Comparison of ENCODE assay signal across 9 cellular contexts in genomic region chr22:37538590-37539357, GRCh38. TPM values are rescaled to one million over a fixed set of nuclear protein-coding genes. Genes with fewer than 3 reads are reported as not detected.
DNase-seq lines count a peak whose midpoint lies in the region; ATAC-seq, FAIRE-seq and TF ChIP-seq lines count a peak whose summit lies in the region.
"Had no signal": no experiment of that assay in that cellular context is flagged by ENCODE, and none has a peak within 500 bp of the region (broad histone marks: within the 10 kb centered on the region; RNA-seq: fewer than 3 reads in every experiment).

No MANE protein-coding gene starts in this region.

- 6 to 20% methylated on average over 10 to 18 of the region's 20 CpGs for WGBS in esophagus squamous epithelium, 2 donors

- no peaks in the 10 kb centered on the region for H3K9me3 ChIP-seq in esophagus squamous epithelium

- no peaks in the 10 kb centered on the region for H4K20me1 ChIP-seq in KMS-11 (ENCODE audit: insufficient read depth)

- TF ChIP-seq POLR2A in esophagus squamous epithelium (IDR thresholded peaks at IDR 0.05) = no peak

- H3K4me1 ChIP-seq in KMS-11 (ENCODE audit: low read depth, poor library complexity, severe bottlenecking) = peaks cover 36% of the 10 kb centered on the region
- H3K4me1 ChIP-seq in esophagus squamous epithelium = peaks cover 0 to 48% (median 22%) of the 10 kb centered on the region in 3 donors

- H3K9me3 Mint-ChIP-seq in Calu3 (ENCODE audit: low read depth, unreplicated experiment) = no peaks in the 10 kb centered on the region
- no peaks in the 10 kb centered on the region for H3K9me3 Mint-ChIP-seq in activated T-cell treated with anti-CD3 and anti-CD28 coated beads, Interleukin-2, amount 50 U/mL, for 4 hours
- no peaks in the 10 kb centered on the region for H3K9me3 Mint-ChIP-seq in natural killer cell treated with Interleukin-12 subunit alpha and Interleukin-12 subunit beta and Interleukin-15 and Interleukin-18, amount 100 ng/mL, for 72 hours
- H3K9me3 Mint-ChIP-seq in stimulated activated naive B cell treated with anti-CD40 and anti-IgM and Interleukin-4, amounts not matched to agents 10 μg/mL and 1 μg/mL and 100 μg/mL, for 72 hours = no peaks in the 10 kb centered on the region

- peaks cover 25% of the 10 kb centered on the region for H3K36me3 Mint-ChIP-seq in Calu3 (ENCODE audit: insufficient read depth, unreplicated experiment)
- no peaks in the 10 kb centered on the region for H3K36me3 Mint-ChIP-seq in activated T-cell treated with anti-CD3 and anti-CD28 coated beads, Interleukin-2, amount 50 U/mL, for 4 hours (ENCODE audit: insufficient read depth)
- H3K36me3 Mint-ChIP-seq in natural killer cell treated with Interleukin-12 subunit alpha and Interleukin-12 subunit beta and Interleukin-15 and Interleukin-18, amount 100 ng/mL, for 72 hours = no peaks in the 10 kb centered on the region
- H3K36me3 Mint-ChIP-seq in stimulated activated naive B cell treated with anti-CD40 and anti-IgM and Interleukin-4, amounts not matched to agents 10 μg/mL and 1 μg/mL and 100 μg/mL, for 72 hours = no peaks in the 10 kb centered on the region

- no peaks in the 10 kb centered on the region for H3K27me3 Mint-ChIP-seq in Calu3 (ENCODE audit: unreplicated experiment)
- peaks cover 18% of the 10 kb centered on the region for H3K27me3 Mint-ChIP-seq in activated T-cell treated with anti-CD3 and anti-CD28 coated beads, Interleukin-2, amount 50 U/mL, for 4 hours (ENCODE audit: low read depth)
- peaks cover 16 to 20% of the 10 kb centered on the region in 2 donors for H3K27me3 Mint-ChIP-seq in natural killer cell treated with Interleukin-12 subunit alpha and Interleukin-12 subunit beta and Interleukin-15 and Interleukin-18, amount 100 ng/mL, for 72 hours
- peaks cover 14 to 20% of the 10 kb centered on the region in 2 donors for H3K27me3 Mint-ChIP-seq in stimulated activated naive B cell treated with anti-CD40 and anti-IgM and Interleukin-4, amounts not matched to agents 10 μg/mL and 1 μg/mL and 100 μg/mL, for 72 hours

- BruUV-seq in Calu3 (replicated peaks; lab: Mats Ljungman, UMichigan) = no TSS peak

- no peak overlapping the region for H3K4me3 ChIP-seq in KMS-11 (IDR thresholded peaks at IDR 0.05; ENCODE audit: insufficient read depth, low read depth, low read length)
- H3K4me3 ChIP-seq in esophagus squamous epithelium = no peak overlapping the region

- H3K4me2 ChIP-seq in KMS-11 = peak overlapping the region; percentile 52; the same call in 1 of the 2 replicates

- peaks cover 48% of the 10 kb centered on the region for H3K4me1 Mint-ChIP-seq in Calu3 (ENCODE audit: low read depth, unreplicated experiment)
- H3K4me1 Mint-ChIP-seq in activated T-cell treated with anti-CD3 and anti-CD28 coated beads, Interleukin-2, amount 50 U/mL, for 4 hours (ENCODE audit: low read depth) = peaks cover 32% of the 10 kb centered on the region
- H3K4me1 Mint-ChIP-seq in natural killer cell treated with Interleukin-12 subunit alpha and Interleukin-12 subunit beta and Interleukin-15 and Interleukin-18, amount 100 ng/mL, for 72 hours (ENCODE audit: low read depth in 2 of 2) = peaks cover 37 to 47% of the 10 kb centered on the region in 2 donors
- H3K4me1 Mint-ChIP-seq in stimulated activated naive B cell treated with anti-CD40 and anti-IgM and Interleukin-4, amounts not matched to agents 10 μg/mL and 1 μg/mL and 100 μg/mL, for 72 hours = peaks cover 22 to 46% of the 10 kb centered on the region in 2 donors

- peak overlapping the region; percentile 5 for H3K4me3 Mint-ChIP-seq in Calu3 (ENCODE audit: low read depth, unreplicated experiment)
- H3K4me3 Mint-ChIP-seq in activated T-cell treated with anti-CD3 and anti-CD28 coated beads, Interleukin-2, amount 50 U/mL, for 4 hours = no peak overlapping the region
- H3K4me3 Mint-ChIP-seq in natural killer cell treated with Interleukin-12 subunit alpha and Interleukin-12 subunit beta and Interleukin-15 and Interleukin-18, amount 100 ng/mL, for 72 hours = peak overlapping the region; percentile 76
- peak overlapping the region; percentile 27 to 28 for H3K4me3 Mint-ChIP-seq in stimulated activated naive B cell treated with anti-CD40 and anti-IgM and Interleukin-4, amounts not matched to agents 10 μg/mL and 1 μg/mL and 100 μg/mL, for 72 hours

- H2AFZ ChIP-seq in KMS-11 (ENCODE audit: low read depth) = peak overlapping the region; percentile 55

- TF ChIP-seq CTCF in Calu3 (IDR thresholded peaks at IDR 0.05; ENCODE audit: unreplicated experiment) (peak; percentile 97), KMS-11 (conservative IDR thresholded peaks at IDR 0.05; ENCODE audit: low read depth, low read length) (peak; percentile 93), esophagus squamous epithelium (IDR thresholded peaks at IDR 0.05) (peak; percentile 91 to 99 (median 98))

- H3K36me3 ChIP-seq in KMS-11 (ENCODE audit: insufficient read depth) (no peaks in the 10 kb centered on the region), esophagus squamous epithelium (no peaks in the 10 kb centered on the region)

- intact Hi-C loops in Calu3 (cut with micrococcal nuclease; ENCODE audit: unreplicated experiment) = loop anchor here (2.0 kb wide), 1 partner anchor 54 kb away; no protein-coding TSS in a partner anchor
- intact Hi-C loops in esophagus squamous epithelium (cut with DNase I) = loop anchor here (5.0 kb wide), 1 partner anchor 34 kb away; no protein-coding TSS in a partner anchor

- H3K27me3 ChIP-seq in KMS-11 (ENCODE audit: insufficient read depth, low read depth) = peaks cover 4% of the 10 kb centered on the region; the same call in 1 of the 2 replicates
- H3K27me3 ChIP-seq in esophagus squamous epithelium = no peaks in the 10 kb centered on the region

- peak; percentile 61 for ATAC-seq in GM21526 (IDR thresholded peaks at IDR 0.05; ENCODE audit: low FRiP score, unreplicated experiment)
- ATAC-seq in activated T-cell treated with anti-CD3 and anti-CD28 coated beads, Interleukin-2, amount 50 U/mL, for 4 hours = peak; percentile 97
- ATAC-seq in natural killer cell treated with Interleukin-12 subunit alpha and Interleukin-12 subunit beta and Interleukin-15 and Interleukin-18, amount 100 ng/mL, for 72 hours = peak; percentile 96
- ATAC-seq in stimulated activated naive B cell treated with anti-CD40 and anti-IgM and Interleukin-4, amounts not matched to agents 10 μg/mL and 1 μg/mL and 100 μg/mL, for 72 hours (replicated peaks) = peak; percentile 94 to 97

- H3K9ac ChIP-seq in KMS-11 = no peak overlapping the region

- DNase-seq in Calu3 (peak; percentile 97), RCC 7860 (ENCODE audit: low spot score) (peak; percentile 81), esophagus squamous epithelium (lab: John Stamatoyannopoulos, UW) (peak; percentile 36)
- DNase-seq in activated T-cell treated with anti-CD3 and anti-CD28 coated beads, Interleukin-2, amount 50 U/mL, for 4 hours = peak; percentile 86
- peak; percentile 90 for DNase-seq in natural killer cell treated with Interleukin-12 subunit alpha and Interleukin-12 subunit beta and Interleukin-15 and Interleukin-18, amount 100 ng/mL, for 72 hours (ENCODE audit: low spot score)
- DNase-seq in stimulated activated naive B cell treated with anti-CD40 and anti-IgM and Interleukin-4, amounts not matched to agents 10 μg/mL and 1 μg/mL and 100 μg/mL, for 72 hours = peak; percentile 89

- H3K79me2 ChIP-seq in KMS-11 (ENCODE audit: insufficient read depth, low read depth) = no peaks in the 10 kb centered on the region

- CTCF ChIA-PET in Calu3 (lab: Charles Lee) = interaction anchor here (0.6 to 3.0 kb wide), 11 partner anchors 19 to 104 kb away, joined by 3 to 27 read pairs (median 4); partner anchors contain the start of gene GGA1

- H3K27ac ChIP-seq in KMS-11 (no peak overlapping the region), esophagus squamous epithelium (peak overlapping the region; percentile 11 to 55 (median 35))

- H3K27ac Mint-ChIP-seq in Calu3 (ENCODE audit: unreplicated experiment) = peak overlapping the region; percentile 52
- H3K27ac Mint-ChIP-seq in natural killer cell treated with Interleukin-12 subunit alpha and Interleukin-12 subunit beta and Interleukin-15 and Interleukin-18, amount 100 ng/mL, for 72 hours = peak overlapping the region; percentile 69 to 80
- peak overlapping the region; percentile 51 for H3K27ac Mint-ChIP-seq in stimulated activated naive B cell treated with anti-CD40 and anti-IgM and Interleukin-4, amounts not matched to agents 10 μg/mL and 1 μg/mL and 100 μg/mL, for 72 hours

- FAIRE-seq in RCC 7860 (lab: Jason Lieb, UNC) = peak; percentile 67

RNA-seq across cellular contexts. Expression of gene CARD10, which starts 19.6 kb away (rescaled TPM):
- 40.5 and 49.2 TPM in 2 replicates for total RNA-seq in Calu3 (2022)
- under 1 TPM in 2 of 3 donors, not detected in 1; 0.26 to 0.35 TPM for total RNA-seq in activated T-cell treated with anti-CD3 and anti-CD28 coated beads, Interleukin-2, amount 50 U/mL, for 4 hours
- 10 to 100 TPM; 11.6 to 24.1 (median 20.9) TPM for total RNA-seq in esophagus squamous epithelium
- under 1 TPM; 0.38 to 0.53 TPM for total RNA-seq in natural killer cell treated with Interleukin-12 subunit alpha and Interleukin-12 subunit beta and Interleukin-15 and Interleukin-18, amount 100 ng/mL, for 72 hours

RNA-seq across cellular contexts. Expression of gene CDC42EP1, which starts 21.5 kb away (rescaled TPM):
- total RNA-seq in Calu3 (2022) (156 and 162 TPM in 2 replicates), esophagus squamous epithelium (10 to 100 TPM; 40.6 to 89.4 (median 53.8) TPM)
- under 1 TPM; 0.13 to 0.42 (median 0.35) TPM for total RNA-seq in activated T-cell treated with anti-CD3 and anti-CD28 coated beads, Interleukin-2, amount 50 U/mL, for 4 hours
- total RNA-seq in natural killer cell treated with Interleukin-12 subunit alpha and Interleukin-12 subunit beta and Interleukin-15 and Interleukin-18, amount 100 ng/mL, for 72 hours = 1 to 10 TPM; 1.9 to 3.5 TPM

RNA-seq across cellular contexts. Expression of gene LGALS2, which starts 41.1 kb away (rescaled TPM):
- total RNA-seq in Calu3 (2022) (0.90 and 1.2 TPM in 2 replicates), esophagus squamous epithelium (not detected)
- not detected for total RNA-seq in activated T-cell treated with anti-CD3 and anti-CD28 coated beads, Interleukin-2, amount 50 U/mL, for 4 hours
- total RNA-seq in natural killer cell treated with Interleukin-12 subunit alpha and Interleukin-12 subunit beta and Interleukin-15 and Interleukin-18, amount 100 ng/mL, for 72 hours = not detected
- total RNA-seq: glomerular endothelial cell had no signal

RNA-seq across cellular contexts. Expression of gene MFNG, which starts 52.6 kb away (rescaled TPM):
- total RNA-seq in Calu3 (2022) (19.0 and 22.1 TPM in 2 replicates), esophagus squamous epithelium (10 to 100 TPM in 1 of 4 donors, 1 to 10 TPM in 3; 3.8 to 10.3 (median 7.9) TPM)
- 100 to 1,000 TPM; 157 to 188 (median 184) TPM for total RNA-seq in activated T-cell treated with anti-CD3 and anti-CD28 coated beads, Interleukin-2, amount 50 U/mL, for 4 hours
- total RNA-seq in natural killer cell treated with Interleukin-12 subunit alpha and Interleukin-12 subunit beta and Interleukin-15 and Interleukin-18, amount 100 ng/mL, for 72 hours = 100 to 1,000 TPM; 135 to 338 TPM

Comparison
In these comparisons a context has a peak if more than half of its experiments do, and no peak if none do; other contexts are left out.
1. DNase-seq: peak in every context shown above with its lines; median percentile 97 in Calu3; 90 in natural killer cell treated with Interleukin-12 subunit alpha and Interleukin-12 subunit beta and Interleukin-15 and Interleukin-18, amount 100 ng/mL, for 72 hours; 89 in stimulated activated naive B cell treated with anti-CD40 and anti-IgM and Interleukin-4, amounts not matched to agents 10 μg/mL and 1 μg/mL and 100 μg/mL, for 72 hours; 86 in activated T-cell treated with anti-CD3 and anti-CD28 coated beads, Interleukin-2, amount 50 U/mL, for 4 hours; 81 in RCC 7860; 36 in esophagus squamous epithelium.
2. RNA of gene CARD10, which starts 19.6 kb away (total RNA-seq): 40.5 to 49.2 TPM in Calu3 and 11.6 to 24.1 TPM in esophagus squamous epithelium; 0.38 to 0.53 TPM in natural killer cell treated with Interleukin-12 subunit alpha and Interleukin-12 subunit beta and Interleukin-15 and Interleukin-18, amount 100 ng/mL, for 72 hours and 0.26 to 0.35 TPM in activated T-cell treated with anti-CD3 and anti-CD28 coated beads, Interleukin-2, amount 50 U/mL, for 4 hours; every median in the first group is over 4 times any median in the second.
3. RNA of gene CDC42EP1, which starts 21.5 kb away (total RNA-seq): 156 to 162 TPM in Calu3 and 40.6 to 89.4 TPM in esophagus squamous epithelium; 1.9 to 3.5 TPM in natural killer cell treated with Interleukin-12 subunit alpha and Interleukin-12 subunit beta and Interleukin-15 and Interleukin-18, amount 100 ng/mL, for 72 hours and 0.13 to 0.42 TPM in activated T-cell treated with anti-CD3 and anti-CD28 coated beads, Interleukin-2, amount 50 U/mL, for 4 hours; every median in the first group is over 4 times any median in the second.
4. Peak in every context shown above with its lines, with median percentiles within 50 percentile points of each other: H3K27ac Mint-ChIP-seq, CTCF ChIP-seq and ATAC-seq.